Comparison of ENCODE assay signal across 9 cellular contexts in the genomic region with DNA sequence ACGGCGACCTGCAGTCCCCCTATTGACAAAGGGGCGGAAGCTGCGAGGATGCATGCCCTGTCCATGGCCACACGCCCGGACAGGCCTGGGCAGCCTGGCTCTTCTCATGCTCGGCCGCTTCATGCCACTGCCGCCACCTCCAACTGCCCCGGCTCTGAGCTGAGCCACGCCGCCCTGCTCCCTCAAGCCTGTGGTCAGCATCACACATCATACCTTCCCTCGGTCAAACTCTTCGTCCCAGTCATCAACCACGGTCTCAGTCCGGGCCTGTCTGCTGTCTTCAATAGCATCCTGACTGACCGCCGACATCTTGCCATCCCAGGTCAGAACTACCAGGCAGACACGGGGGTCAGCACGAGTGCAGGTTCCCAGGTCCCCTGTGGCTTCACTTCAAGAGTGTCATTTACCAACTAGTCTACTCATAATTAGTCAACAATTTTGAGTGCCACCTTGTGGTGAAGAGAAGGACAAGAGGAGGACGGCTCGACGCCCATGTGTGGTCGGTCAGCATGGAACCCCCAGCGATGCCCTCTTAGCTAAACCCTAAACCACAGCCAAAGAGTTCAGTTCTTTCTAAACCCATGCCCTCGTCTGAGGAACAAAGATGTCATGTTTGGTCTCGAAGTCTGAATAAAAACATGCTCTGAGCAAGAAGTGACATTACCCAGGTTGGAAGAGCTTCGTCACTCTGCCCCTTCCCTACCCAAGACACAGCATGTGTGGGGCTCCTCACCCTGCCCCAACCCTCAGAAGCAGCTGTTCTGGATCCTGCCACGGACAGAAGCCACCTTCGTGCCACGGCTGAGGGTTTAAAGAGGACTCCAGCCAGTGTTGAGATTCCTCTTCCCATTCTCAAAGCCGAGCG. TPM values are rescaled to one million over a fixed set of nuclear protein-coding genes. Genes with fewer than 3 reads are reported as not detected.
DNase-seq lines count a peak whose midpoint lies in the region; ATAC-seq, FAIRE-seq and TF ChIP-seq lines count a peak whose summit lies in the region.
"Had no signal": no experiment of that assay in that cellular context is flagged by ENCODE, and none has a peak within 500 bp of the region (broad histone marks: within the 10 kb centered on the region; RNA-seq: fewer than 3 reads in every experiment).

No MANE protein-coding gene starts in this region.

- intact Hi-C loops in Calu3 (cut with micrococcal nuclease; ENCODE audit: unreplicated experiment) (no loop called here), kidney (cut with DNase I) (no loop called here), upper lobe of right lung (cut with DNase I) (no loop called here)

- no peak overlapping the region for H3K4me3 Mint-ChIP-seq in Calu3 (ENCODE audit: low read depth, unreplicated experiment)
- no peak overlapping the region for H3K4me3 Mint-ChIP-seq in activated naive CD8-positive, alpha-beta T cell treated with anti-CD3 and anti-CD28 coated beads, Interleukin-2, amount 50 U/mL, for 24 hours

- no peaks in the 10 kb centered on the region for H3K9me3 ChIP-seq in kidney (ENCODE audit: control insufficient read depth in 1 of 2, low read length in 2 of 2)
- H3K9me3 ChIP-seq in upper lobe of right lung: no peaks in the 10 kb centered on the region

- CTCF ChIA-PET in Calu3 (lab: Charles Lee): no interaction called here

- no peaks in the 10 kb centered on the region for H3K27me3 ChIP-seq in upper lobe of right lung

- peak; percentile 4 for TF ChIP-seq CTCF in Calu3 (IDR thresholded peaks at IDR 0.05; ENCODE audit: unreplicated experiment)
- TF ChIP-seq CTCF in kidney (IDR thresholded peaks at IDR 0.05; ENCODE audit: borderline replicate concordance, extremely low read depth, insufficient read depth): peak; percentile 27
- peak; percentile 50 for TF ChIP-seq CTCF in upper lobe of right lung (IDR thresholded peaks at IDR 0.05)

- no peak overlapping the region for H3K27ac Mint-ChIP-seq in Calu3 (ENCODE audit: unreplicated experiment)
- peak overlapping the region; percentile 23 for H3K27ac Mint-ChIP-seq in activated naive CD8-positive, alpha-beta T cell treated with anti-CD3 and anti-CD28 coated beads, Interleukin-2, amount 50 U/mL, for 24 hours

- no peaks in the 10 kb centered on the region for H3K4me1 ChIP-seq in kidney (ENCODE audit: control insufficient read depth in 1 of 2, insufficient read depth in 1 of 2, low read depth in 1 of 2, low read length in 2 of 2)
- H3K4me1 ChIP-seq in upper lobe of right lung: peaks cover 21% of the 10 kb centered on the region

- peaks cover 8% of the 10 kb centered on the region for H3K4me1 Mint-ChIP-seq in Calu3 (ENCODE audit: low read depth, unreplicated experiment)
- H3K4me1 Mint-ChIP-seq in activated naive CD8-positive, alpha-beta T cell treated with anti-CD3 and anti-CD28 coated beads, Interleukin-2, amount 50 U/mL, for 24 hours: peaks cover 38% of the 10 kb centered on the region

- H3K27ac ChIP-seq in kidney (ENCODE audit: low read depth in 2 of 2, low read length in 2 of 2) (no peak overlapping the region), upper lobe of right lung (no peak overlapping the region)
- H3K27ac ChIP-seq: SK-N-MC had no signal

- BruUV-seq in Calu3 (replicated peaks; lab: Mats Ljungman, UMichigan): no TSS peak

- peaks cover 33 to 51% of the 10 kb centered on the region in 2 donors for H3K36me3 ChIP-seq in kidney (ENCODE audit: control insufficient read depth in 1 of 2, insufficient read depth in 2 of 2, low read length in 2 of 2)
- H3K36me3 ChIP-seq in upper lobe of right lung: peaks cover 76% of the 10 kb centered on the region

- FAIRE-seq in kidney (lab: Jason Lieb, UNC): no peak

- peaks cover 51% of the 10 kb centered on the region for H3K36me3 Mint-ChIP-seq in Calu3 (ENCODE audit: insufficient read depth, unreplicated experiment)
- H3K36me3 Mint-ChIP-seq in activated naive CD8-positive, alpha-beta T cell treated with anti-CD3 and anti-CD28 coated beads, Interleukin-2, amount 50 U/mL, for 24 hours (ENCODE audit: low read depth): peaks cover 60% of the 10 kb centered on the region

- no peak overlapping the region for H3K9ac ChIP-seq in kidney (ENCODE audit: low read length in 2 of 2)

- H3K27me3 Mint-ChIP-seq in Calu3 (ENCODE audit: unreplicated experiment): no peaks in the 10 kb centered on the region
- H3K27me3 Mint-ChIP-seq in activated naive CD8-positive, alpha-beta T cell treated with anti-CD3 and anti-CD28 coated beads, Interleukin-2, amount 50 U/mL, for 24 hours: no peaks in the 10 kb centered on the region

- H3K9me3 Mint-ChIP-seq in Calu3 (ENCODE audit: low read depth, unreplicated experiment): no peaks in the 10 kb centered on the region
- H3K9me3 Mint-ChIP-seq in activated naive CD8-positive, alpha-beta T cell treated with anti-CD3 and anti-CD28 coated beads, Interleukin-2, amount 50 U/mL, for 24 hours: no peaks in the 10 kb centered on the region

- H3K4me3 ChIP-seq in kidney (ENCODE audit: low read length in 2 of 2) (no peak overlapping the region), upper lobe of right lung (no peak overlapping the region)
- H3K4me3 ChIP-seq: SK-N-MC had no signal

- ATAC-seq in activated naive CD8-positive, alpha-beta T cell treated with anti-CD3 and anti-CD28 coated beads, Interleukin-2, amount 50 U/mL, for 24 hours: peak; percentile 22
- ATAC-seq in upper lobe of right lung (peak; percentile 54), HG03442 (IDR thresholded peaks at IDR 0.05; ENCODE audit: unreplicated experiment) (no peak), GM19324 (IDR thresholded peaks at IDR 0.05; ENCODE audit: low FRiP score, unreplicated experiment) (no peak)

- no peak for DNase-seq in Calu3
- DNase-seq in HT-29 (ENCODE audit: low spot score): peak; percentile 36
- DNase-seq in activated naive CD8-positive, alpha-beta T cell treated with anti-CD3 and anti-CD28 coated beads, Interleukin-2, amount 50 U/mL, for 24 hours: no peak
- DNase-seq in kidney: peak; percentile 69
- no peak for DNase-seq in upper lobe of right lung
- no peak for DNase-seq in activated CD4-positive, alpha-beta T cell treated with anti-CD3 and anti-CD28 coated beads for 1 hour

RNA-seq across cellular contexts. Expression of gene CYTH1, which starts 16.9 kb away (rescaled TPM):
- total RNA-seq in Calu3 (2022): 30.3 and 40.5 TPM in 2 replicates
- 14.1 and 14.4 TPM in 2 replicates for total RNA-seq in HT-29 (2014; rRNA removed; shearing (Covaris generic))
- 59.7 TPM for total RNA-seq in kidney
- 25.3 TPM for polyA plus RNA-seq in kidney (ENCODE audit: insufficient read depth, low read depth, low replicate concordance)
- 103 TPM for total RNA-seq in upper lobe of right lung

RNA-seq across cellular contexts. Expression of gene USP36, which starts 41.7 kb away (rescaled TPM):
- total RNA-seq in Calu3 (2022): 79.5 and 84.3 TPM in 2 replicates
- 36.8 and 42.2 TPM in 2 replicates for total RNA-seq in HT-29 (2014; rRNA removed; shearing (Covaris generic))
- total RNA-seq in kidney: 66.2 TPM
- 17.0 TPM for polyA plus RNA-seq in kidney (ENCODE audit: insufficient read depth, low read depth, low replicate concordance)
- total RNA-seq in upper lobe of right lung: 69.6 TPM

Comparison
In these comparisons a context has a peak if more than half of its experiments do, and no peak if none do; other contexts are left out.
1. DNase-seq: peak in HT-29 (single experiment) and kidney (single experiment); none in Calu3 (single experiment), activated naive CD8-positive, alpha-beta T cell treated with anti-CD3 and anti-CD28 coated beads, Interleukin-2, amount 50 U/mL, for 24 hours (single experiment), upper lobe of right lung (single experiment) and activated CD4-positive, alpha-beta T cell treated with anti-CD3 and anti-CD28 coated beads for 1 hour (single experiment).
2. ATAC-seq: peak in activated naive CD8-positive, alpha-beta T cell treated with anti-CD3 and anti-CD28 coated beads, Interleukin-2, amount 50 U/mL, for 24 hours (single experiment) and upper lobe of right lung (single experiment); none in HG03442 (single experiment) and GM19324 (single experiment).
3. Peak in every context shown above with its lines, with median percentiles within 50 percentile points of each other: CTCF ChIP-seq.